8 cellular contexts compared by ENCODE assay signal in the genomic region with DNA sequence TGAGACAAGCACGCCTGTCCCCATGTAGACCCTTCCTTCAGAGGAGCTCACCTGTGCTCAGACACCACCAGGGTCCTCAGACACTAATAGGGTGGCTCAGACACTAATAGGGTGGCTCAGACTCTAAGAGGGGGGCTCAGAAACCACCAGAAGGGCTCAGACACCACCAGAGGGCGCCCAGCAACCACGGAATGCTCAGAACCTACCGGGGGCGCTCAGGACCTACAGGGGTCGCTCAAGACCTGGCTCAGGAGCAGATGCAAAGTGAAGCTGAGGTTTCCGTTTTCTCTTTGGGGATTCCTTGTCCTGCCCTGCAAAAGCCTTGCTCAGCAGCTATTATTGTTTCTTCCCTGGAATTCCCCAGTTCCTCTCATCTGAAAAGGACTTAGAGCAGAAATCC.
DNase-seq lines count a peak whose midpoint lies in the region; ATAC-seq and TF ChIP-seq lines count a peak whose summit lies in the region.
"Not testable (repeated sequence)": the region's sequence is repeated elsewhere in the genome, so short reads cannot be mapped to it uniquely, and the experiment has no call there.

No MANE protein-coding gene starts in this region.

- H3K27me3 ChIP-seq in upper lobe of right lung, result not testable (repeated sequence)

- not testable (repeated sequence) for H3K9me3 ChIP-seq in upper lobe of right lung

- H3K27me3 Mint-ChIP-seq in T-cell; effector memory CD8-positive, alpha-beta T cell: not testable (repeated sequence)

- H3K4me1 ChIP-seq in upper lobe of right lung, result not testable (repeated sequence)

- not testable (repeated sequence) for H3K27ac ChIP-seq in upper lobe of right lung

- not testable (repeated sequence) for H3K4me3 Mint-ChIP-seq in T-cell; effector memory CD8-positive, alpha-beta T cell

- not testable (repeated sequence) for H3K4me3 ChIP-seq in upper lobe of right lung

- not testable (repeated sequence) for H3K36me3 Mint-ChIP-seq in T-cell; effector memory CD8-positive, alpha-beta T cell (ENCODE audit: insufficient read depth)

- ATAC-seq in GM18511 (IDR thresholded peaks at IDR 0.05; ENCODE audit: unreplicated experiment) (peak; percentile 97), GM19397 (IDR thresholded peaks at IDR 0.05; ENCODE audit: unreplicated experiment) (peak; percentile 99), GM21723 (IDR thresholded peaks at IDR 0.05; ENCODE audit: unreplicated experiment) (peak; percentile 98), HG02885 (IDR thresholded peaks at IDR 0.05; ENCODE audit: poor library complexity, unreplicated experiment) (peak; percentile 100), HG03280 (IDR thresholded peaks at IDR 0.05; ENCODE audit: unreplicated experiment) (peak; percentile 79), T-cell (replicated peaks in 1 of 4) (peak; percentile 84 to 99 (median 96)), upper lobe of right lung (peak; percentile 72)
- peak; percentile 98 for ATAC-seq in effector memory CD8-positive, alpha-beta T cell (replicated peaks)

- not testable (repeated sequence) for H3K36me3 ChIP-seq in upper lobe of right lung

- not testable (repeated sequence) for TF ChIP-seq CTCF in upper lobe of right lung (IDR thresholded peaks at IDR 0.05)

- intact Hi-C loops in upper lobe of right lung (cut with DNase I), result not testable (repeated sequence)

- not testable (repeated sequence) for DNase-seq in T-cell; effector memory CD8-positive, alpha-beta T cell; upper lobe of right lung

- not testable (repeated sequence) for H3K27ac Mint-ChIP-seq in T-cell; effector memory CD8-positive, alpha-beta T cell

- CTCF ChIA-PET in T-cell (lab: Charles Lee), result not testable (repeated sequence)

- POLR2A ChIA-PET in T-cell (lab: Charles Lee), result not testable (repeated sequence)

- H3K9me3 Mint-ChIP-seq in T-cell; effector memory CD8-positive, alpha-beta T cell: not testable (repeated sequence)

- H3K4me1 Mint-ChIP-seq in T-cell; effector memory CD8-positive, alpha-beta T cell (ENCODE audit: low read depth in 2 of 2): not testable (repeated sequence)
